Comparison of ENCODE assay signal across 2 cellular contexts in the genomic region with DNA sequence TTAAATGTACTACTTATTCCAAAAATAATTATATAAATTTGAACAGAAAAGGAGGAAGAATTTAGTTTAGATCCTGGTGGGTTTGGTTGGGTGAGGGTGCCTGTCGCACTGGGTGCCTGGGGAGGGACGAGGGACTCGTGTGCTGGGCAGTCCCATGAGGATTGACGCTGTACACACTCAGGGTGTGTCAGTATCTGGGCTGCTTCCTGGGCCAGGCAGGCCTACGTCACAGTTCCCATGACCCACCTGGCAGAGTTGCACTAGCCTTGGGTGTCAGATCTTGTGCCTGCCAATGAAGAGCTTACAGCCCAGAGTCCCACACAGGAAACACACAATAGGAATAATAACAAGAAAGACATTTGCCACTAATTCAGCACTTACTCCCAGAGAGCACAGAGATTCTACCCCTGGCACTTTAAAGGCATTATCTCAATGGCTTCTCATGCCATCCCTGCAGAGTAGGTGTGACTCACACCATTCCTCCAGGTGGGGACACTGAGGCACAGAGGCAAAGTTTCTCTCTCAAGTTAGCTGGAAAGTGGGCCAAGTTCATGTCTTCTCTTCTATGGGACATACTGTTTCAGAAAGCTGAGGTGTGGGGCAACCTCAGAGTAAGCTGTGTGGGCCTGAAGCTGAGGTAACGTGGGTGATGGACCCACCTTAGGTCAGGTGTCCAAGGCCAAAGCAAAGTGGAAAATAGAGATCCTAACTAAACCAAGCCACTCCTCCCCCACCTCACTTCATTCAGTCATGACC.
TF ChIP-seq lines count a peak whose summit lies in the region.

No MANE protein-coding gene starts in this region.

TF ChIP-seq in SK-N-SH treated with all-trans-retinoic acid at 6 μM for 48 hours, 23 proteins besides CTCF, POLR2A, EP300 and RAD21 (continued from another document):
- TF ChIP-seq, protein P1, sequence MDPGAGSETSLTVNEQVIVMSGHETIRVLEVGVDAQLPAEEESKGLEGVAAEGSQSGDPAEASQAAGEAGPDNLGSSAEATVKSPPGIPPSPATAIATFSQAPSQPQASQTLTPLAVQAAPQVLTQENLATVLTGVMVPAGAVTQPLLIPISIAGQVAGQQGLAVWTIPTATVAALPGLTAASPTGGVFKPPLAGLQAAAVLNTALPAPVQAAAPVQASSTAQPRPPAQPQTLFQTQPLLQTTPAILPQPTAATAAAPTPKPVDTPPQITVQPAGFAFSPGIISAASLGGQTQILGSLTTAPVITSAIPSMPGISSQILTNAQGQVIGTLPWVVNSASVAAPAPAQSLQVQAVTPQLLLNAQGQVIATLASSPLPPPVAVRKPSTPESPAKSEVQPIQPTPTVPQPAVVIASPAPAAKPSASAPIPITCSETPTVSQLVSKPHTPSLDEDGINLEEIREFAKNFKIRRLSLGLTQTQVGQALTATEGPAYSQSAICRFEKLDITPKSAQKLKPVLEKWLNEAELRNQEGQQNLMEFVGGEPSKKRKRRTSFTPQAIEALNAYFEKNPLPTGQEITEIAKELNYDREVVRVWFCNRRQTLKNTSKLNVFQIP (CRISPR knock-in tag; IDR thresholded peaks at IDR 0.05; ENCODE audit: borderline replicate concordance, low read depth): no peak
- no peak for TF ChIP-seq ZFP30 (CRISPR knock-in tag; IDR thresholded peaks at IDR 0.05)

TF ChIP-seq in GM12878, 131 proteins besides CTCF, POLR2A, EP300 and RAD21 (continued from another document):
- TF ChIP-seq, protein P2, sequence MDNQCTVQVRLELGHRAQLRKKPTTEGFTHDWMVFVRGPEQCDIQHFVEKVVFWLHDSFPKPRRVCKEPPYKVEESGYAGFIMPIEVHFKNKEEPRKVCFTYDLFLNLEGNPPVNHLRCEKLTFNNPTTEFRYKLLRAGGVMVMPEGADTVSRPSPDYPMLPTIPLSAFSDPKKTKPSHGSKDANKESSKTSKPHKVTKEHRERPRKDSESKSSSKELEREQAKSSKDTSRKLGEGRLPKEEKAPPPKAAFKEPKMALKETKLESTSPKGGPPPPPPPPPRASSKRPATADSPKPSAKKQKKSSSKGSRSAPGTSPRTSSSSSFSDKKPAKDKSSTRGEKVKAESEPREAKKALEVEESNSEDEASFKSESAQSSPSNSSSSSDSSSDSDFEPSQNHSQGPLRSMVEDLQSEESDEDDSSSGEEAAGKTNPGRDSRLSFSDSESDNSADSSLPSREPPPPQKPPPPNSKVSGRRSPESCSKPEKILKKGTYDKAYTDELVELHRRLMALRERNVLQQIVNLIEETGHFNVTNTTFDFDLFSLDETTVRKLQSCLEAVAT (IDR thresholded peaks at IDR 0.05): peak; percentile 31; the same call in 1 of the 2 replicates
- TF ChIP-seq BRCA1 (IDR thresholded peaks at IDR 0.05; ENCODE audit: low read depth, low read length) (no peak), MXI1 (IDR thresholded peaks at IDR 0.05; ENCODE audit: low read depth, low read length) (peak; percentile 62; the same call in 1 of the 2 replicates), CREM (IDR thresholded peaks at IDR 0.05; ENCODE audit: low read depth) (peak; percentile 81), NR2C2 (IDR thresholded peaks at IDR 0.05; ENCODE audit: borderline replicate concordance, control insufficient read depth, insufficient read length, low read depth) (no peak)
- TF ChIP-seq, protein P3, sequence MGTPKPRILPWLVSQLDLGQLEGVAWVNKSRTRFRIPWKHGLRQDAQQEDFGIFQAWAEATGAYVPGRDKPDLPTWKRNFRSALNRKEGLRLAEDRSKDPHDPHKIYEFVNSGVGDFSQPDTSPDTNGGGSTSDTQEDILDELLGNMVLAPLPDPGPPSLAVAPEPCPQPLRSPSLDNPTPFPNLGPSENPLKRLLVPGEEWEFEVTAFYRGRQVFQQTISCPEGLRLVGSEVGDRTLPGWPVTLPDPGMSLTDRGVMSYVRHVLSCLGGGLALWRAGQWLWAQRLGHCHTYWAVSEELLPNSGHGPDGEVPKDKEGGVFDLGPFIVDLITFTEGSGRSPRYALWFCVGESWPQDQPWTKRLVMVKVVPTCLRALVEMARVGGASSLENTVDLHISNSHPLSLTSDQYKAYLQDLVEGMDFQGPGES (IDR thresholded peaks at IDR 0.05): no peak
- TF ChIP-seq, protein P4, sequence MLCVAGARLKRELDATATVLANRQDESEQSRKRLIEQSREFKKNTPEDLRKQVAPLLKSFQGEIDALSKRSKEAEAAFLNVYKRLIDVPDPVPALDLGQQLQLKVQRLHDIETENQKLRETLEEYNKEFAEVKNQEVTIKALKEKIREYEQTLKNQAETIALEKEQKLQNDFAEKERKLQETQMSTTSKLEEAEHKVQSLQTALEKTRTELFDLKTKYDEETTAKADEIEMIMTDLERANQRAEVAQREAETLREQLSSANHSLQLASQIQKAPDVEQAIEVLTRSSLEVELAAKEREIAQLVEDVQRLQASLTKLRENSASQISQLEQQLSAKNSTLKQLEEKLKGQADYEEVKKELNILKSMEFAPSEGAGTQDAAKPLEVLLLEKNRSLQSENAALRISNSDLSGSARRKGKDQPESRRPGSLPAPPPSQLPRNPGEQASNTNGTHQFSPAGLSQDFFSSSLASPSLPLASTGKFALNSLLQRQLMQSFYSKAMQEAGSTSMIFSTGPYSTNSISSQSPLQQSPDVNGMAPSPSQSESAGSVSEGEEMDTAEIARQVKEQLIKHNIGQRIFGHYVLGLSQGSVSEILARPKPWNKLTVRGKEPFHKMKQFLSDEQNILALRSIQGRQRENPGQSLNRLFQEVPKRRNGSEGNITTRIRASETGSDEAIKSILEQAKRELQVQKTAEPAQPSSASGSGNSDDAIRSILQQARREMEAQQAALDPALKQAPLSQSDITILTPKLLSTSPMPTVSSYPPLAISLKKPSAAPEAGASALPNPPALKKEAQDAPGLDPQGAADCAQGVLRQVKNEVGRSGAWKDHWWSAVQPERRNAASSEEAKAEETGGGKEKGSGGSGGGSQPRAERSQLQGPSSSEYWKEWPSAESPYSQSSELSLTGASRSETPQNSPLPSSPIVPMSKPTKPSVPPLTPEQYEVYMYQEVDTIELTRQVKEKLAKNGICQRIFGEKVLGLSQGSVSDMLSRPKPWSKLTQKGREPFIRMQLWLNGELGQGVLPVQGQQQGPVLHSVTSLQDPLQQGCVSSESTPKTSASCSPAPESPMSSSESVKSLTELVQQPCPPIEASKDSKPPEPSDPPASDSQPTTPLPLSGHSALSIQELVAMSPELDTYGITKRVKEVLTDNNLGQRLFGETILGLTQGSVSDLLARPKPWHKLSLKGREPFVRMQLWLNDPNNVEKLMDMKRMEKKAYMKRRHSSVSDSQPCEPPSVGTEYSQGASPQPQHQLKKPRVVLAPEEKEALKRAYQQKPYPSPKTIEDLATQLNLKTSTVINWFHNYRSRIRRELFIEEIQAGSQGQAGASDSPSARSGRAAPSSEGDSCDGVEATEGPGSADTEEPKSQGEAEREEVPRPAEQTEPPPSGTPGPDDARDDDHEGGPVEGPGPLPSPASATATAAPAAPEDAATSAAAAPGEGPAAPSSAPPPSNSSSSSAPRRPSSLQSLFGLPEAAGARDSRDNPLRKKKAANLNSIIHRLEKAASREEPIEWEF (IDR thresholded peaks at IDR 0.05; ENCODE audit: insufficient replicate concordance, low read depth, low read length): peak; percentile 59
